Comparison of ENCODE assay signal across 8 cellular contexts in genomic region chr13:97224544-97225324, GRCh38. TPM values are rescaled to one million over a fixed set of nuclear protein-coding genes. Genes with fewer than 3 reads are reported as not detected.
DNase-seq lines count a peak whose midpoint lies in the region; ATAC-seq and TF ChIP-seq lines count a peak whose summit lies in the region.

No MANE protein-coding gene starts in this region.

- no peak for TF ChIP-seq RAD21 in liver (IDR thresholded peaks at IDR 0.05)

- TF ChIP-seq CTCF in brain (conservative IDR thresholded peaks at IDR 0.05), result no peak
- TF ChIP-seq CTCF in liver (IDR thresholded peaks at IDR 0.05; ENCODE audit: low read depth, low read length, missing input control), result no peak
- no peak for TF ChIP-seq CTCF in thoracic aorta (IDR thresholded peaks at IDR 0.05)

- ATAC-seq in activated CD8-positive, alpha-beta memory T cell treated with anti-CD3 and anti-CD28 coated beads, Interleukin-2, amount 10 ng/mL, durations not matched to agents 7 days and 5 days, result no peak
- ATAC-seq in thoracic aorta (ENCODE audit: insufficient number of reproducible peaks, low FRiP score, low read depth) (no peak), HG02642 (IDR thresholded peaks at IDR 0.05; ENCODE audit: poor library complexity, unreplicated experiment) (no peak)

- H3K27me3 ChIP-seq in liver (ENCODE audit: control insufficient read depth in 4 of 4, insufficient read depth in 4 of 4, low read length in 3 of 4) (no peaks in the 10 kb centered on the region), thoracic aorta (replicated peaks; ENCODE audit: insufficient read depth) (no peaks in the 10 kb centered on the region)

- H3K4me3 ChIP-seq in liver (ENCODE audit: low read depth in 1 of 3, low read length in 3 of 3) (peak overlapping the region; percentile 74 to 98 (median 96)), thoracic aorta (peak overlapping the region; percentile 78)

- peaks cover 57% of the 10 kb centered on the region for H3K4me1 Mint-ChIP-seq in activated CD8-positive, alpha-beta memory T cell treated with anti-CD3 and anti-CD28 coated beads, Interleukin-2, amount 10 ng/mL, durations not matched to agents 7 days and 5 days
- H3K4me1 Mint-ChIP-seq in brain, result peaks cover 74% of the 10 kb centered on the region

- peaks cover 0 to 1% (median 0%) of the 10 kb centered on the region in 4 donors for H3K36me3 ChIP-seq in liver (ENCODE audit: control insufficient read depth in 4 of 4, insufficient read depth in 3 of 4, low read depth in 1 of 4, low read length in 3 of 4)
- H3K36me3 ChIP-seq in thoracic aorta, result no peaks in the 10 kb centered on the region

- H3K9me3 Mint-ChIP-seq in activated CD8-positive, alpha-beta memory T cell treated with anti-CD3 and anti-CD28 coated beads, Interleukin-2, amount 10 ng/mL, durations not matched to agents 7 days and 5 days (ENCODE audit: low read depth), result no peaks in the 10 kb centered on the region
- H3K9me3 Mint-ChIP-seq in brain, result no peaks in the 10 kb centered on the region

- H3K4me1 ChIP-seq in liver (ENCODE audit: control insufficient read depth in 4 of 4, insufficient read depth in 4 of 4, low read length in 3 of 4) (peaks cover 10 to 42% (median 34%) of the 10 kb centered on the region in 4 donors), thoracic aorta (ENCODE audit: control insufficient read depth in 1 of 2, low read depth in 2 of 2) (peaks cover 31 to 46% of the 10 kb centered on the region in 2 donors)

- H3K27ac Mint-ChIP-seq in activated CD8-positive, alpha-beta memory T cell treated with anti-CD3 and anti-CD28 coated beads, Interleukin-2, amount 10 ng/mL, durations not matched to agents 7 days and 5 days, result peak overlapping the region; percentile 90
- peak overlapping the region; percentile 57 to 99 (median 91) for H3K27ac Mint-ChIP-seq in brain

- H3K27me3 Mint-ChIP-seq in activated CD8-positive, alpha-beta memory T cell treated with anti-CD3 and anti-CD28 coated beads, Interleukin-2, amount 10 ng/mL, durations not matched to agents 7 days and 5 days, result no peaks in the 10 kb centered on the region
- no peaks in the 10 kb centered on the region for H3K27me3 Mint-ChIP-seq in brain

- 8% methylated on average over 5 of the region's 5 CpGs for WGBS in liver

- peak overlapping the region; percentile 85 for H3K4me3 Mint-ChIP-seq in activated CD8-positive, alpha-beta memory T cell treated with anti-CD3 and anti-CD28 coated beads, Interleukin-2, amount 10 ng/mL, durations not matched to agents 7 days and 5 days
- peak overlapping the region; percentile 87 to 95 (median 91) for H3K4me3 Mint-ChIP-seq in brain

- in situ Hi-C loops in KBM-7 (cut with MboI; ENCODE audit: low pct_unique_long_range_greater_than_20kb, low sequenced_read_pairs), result loop anchor here (25.0 kb wide), 1 partner anchor 88 kb away; no protein-coding TSS in a partner anchor

- CTCF ChIA-PET in activated CD8-positive, alpha-beta memory T cell treated with anti-CD3 and anti-CD28 coated beads, Interleukin-2, amount 10 ng/mL, durations not matched to agents 7 days and 5 days (lab: Charles Lee), result interaction anchor here (0.8 to 4.7 kb wide), 10 partner anchors 10 to 135 kb away, joined by 3 to 38 read pairs (median 3); no protein-coding TSS in a partner anchor

- H3K9ac ChIP-seq in liver (ENCODE audit: low read depth in 1 of 2, low read length in 2 of 2), result peak overlapping the region; percentile 99 to 100

- no peak for DNase-seq in activated CD8-positive, alpha-beta memory T cell treated with anti-CD3 and anti-CD28 coated beads, Interleukin-2, amount 10 ng/mL, durations not matched to agents 7 days and 5 days
- no peak for DNase-seq in activated CD8-positive, alpha-beta memory T cell treated with anti-CD3 and anti-CD28 coated beads, Interleukin-2, amount 50 U/mL, for 4 hours
- DNase-seq in NCI-H748 treated with DMSO at 0.1 percent for 48 hours (lab: John Stamatoyannopoulos, UW), result peak; percentile 66
- no peak for DNase-seq in thoracic aorta (ENCODE audit: low spot score)
- no peak for DNase-seq in KBM-7

- H3K36me3 Mint-ChIP-seq in activated CD8-positive, alpha-beta memory T cell treated with anti-CD3 and anti-CD28 coated beads, Interleukin-2, amount 10 ng/mL, durations not matched to agents 7 days and 5 days, result peaks cover 2% of the 10 kb centered on the region
- peaks cover 9% of the 10 kb centered on the region for H3K36me3 Mint-ChIP-seq in brain

- no peaks in the 10 kb centered on the region for H3K9me3 ChIP-seq in liver (ENCODE audit: control insufficient read depth in 4 of 4, low read length in 3 of 4)
- no peaks in the 10 kb centered on the region for H3K9me3 ChIP-seq in thoracic aorta

- H3K27ac ChIP-seq in liver (ENCODE audit: low read depth in 1 of 2, low read length in 2 of 2) (peak overlapping the region; percentile 97 to 99), thoracic aorta (peak overlapping the region; percentile 85 to 91)

TF ChIP-seq in liver, 16 proteins besides CTCF, POLR2A, EP300 and RAD21:
- TF ChIP-seq EGR1 (IDR thresholded peaks at IDR 0.05; ENCODE audit: low read depth in 2 of 2) (peak in 1 of 2 donors; percentile 5), TAF1 (conservative IDR thresholded peaks at IDR 0.05) (no peak), ZBTB33 (IDR thresholded peaks at IDR 0.05) (no peak), NR2F2 (IDR thresholded peaks at IDR 0.05) (no peak), SP1 (IDR thresholded peaks at IDR 0.05) (no peak), GABPA (IDR thresholded peaks at IDR 0.05 in 1 of 2, conservative IDR thresholded peaks at IDR 0.05 in 1 of 2) (no peak), MAX (IDR thresholded peaks at IDR 0.05) (no peak), REST (IDR thresholded peaks at IDR 0.05) (no peak), FOXA2 (IDR thresholded peaks at IDR 0.05) (no peak), ATF3 (IDR thresholded peaks at IDR 0.05) (peak; percentile 28), JUND (IDR thresholded peaks at IDR 0.05) (peak in 1 of 2 donors; percentile 10), HNF4G (IDR thresholded peaks at IDR 0.05) (no peak), HNF4A (conservative IDR thresholded peaks at IDR 0.05) (no peak), RXRA (IDR thresholded peaks at IDR 0.05) (peak; percentile 3 to 10)

RNA-seq across cellular contexts. Expression of gene MBNL2, which starts 2.6 kb away (rescaled TPM):
- 10 to 100 TPM in 1 of 2 experiments, 1 to 10 TPM in 1; 9.7 to 13.4 TPM for total RNA-seq in activated CD8-positive, alpha-beta memory T cell treated with anti-CD3 and anti-CD28 coated beads, Interleukin-2, amount 10 ng/mL, durations not matched to agents 7 days and 5 days
- polyA plus RNA-seq in brain (ENCODE audit: insufficient read depth, low read depth, low replicate concordance) (11.7 TPM), liver (10 to 100 TPM; 32.5 to 41.0 TPM)
- total RNA-seq in liver (10 to 100 TPM; 16.0 to 49.6 TPM), thoracic aorta (10 to 100 TPM; 59.6 to 67.7 TPM)
